ENCODE assay signal across 1 cellular context in the genomic region with DNA sequence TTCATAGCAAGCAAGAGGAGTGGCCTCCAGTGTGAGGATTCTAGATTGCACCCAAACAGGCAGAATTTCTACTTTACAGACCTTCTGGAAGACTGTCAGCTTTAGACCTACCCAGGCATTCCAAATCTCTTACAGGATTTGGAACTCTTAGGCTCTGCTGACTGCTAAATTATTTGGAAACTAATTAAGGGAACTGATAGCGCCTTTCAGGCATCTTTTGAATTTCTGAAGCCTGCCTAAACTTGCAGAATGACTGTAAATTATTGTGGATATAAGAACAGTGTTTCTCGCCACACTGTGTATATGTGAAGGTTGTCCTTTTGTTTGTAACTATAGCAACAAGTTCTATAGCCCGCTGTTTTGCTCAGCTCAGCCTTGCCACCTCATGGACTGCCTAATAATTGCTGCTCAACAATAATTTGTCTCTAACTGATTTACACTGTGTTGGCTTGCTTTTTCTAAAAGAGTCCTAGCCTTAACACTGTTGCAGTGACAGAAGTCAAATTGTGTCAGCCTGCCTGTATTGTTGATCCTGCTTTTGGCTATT.
TF ChIP-seq lines count a peak whose summit lies in the region.

No MANE protein-coding gene starts in this region.

TF ChIP-seq in GM12878, 131 proteins besides CTCF, POLR2A, EP300 and RAD21:
- TF ChIP-seq SPI1 (IDR thresholded peaks at IDR 0.05; ENCODE audit: borderline replicate concordance, insufficient read depth, low read depth, low read length) = peak; percentile 33; the same call in 1 of the 2 replicates
TF ChIP-seq in GM12878: peak in this region for 1; not testable (repeated sequence) for 130.
